Comparison of ENCODE assay signal across 1 cellular context in genomic region chr3:50539887-50540286, GRCh38.
TF ChIP-seq lines count a peak whose summit lies in the region.

No MANE protein-coding gene starts in this region.

TF ChIP-seq in HepG2, 621 proteins besides CTCF, POLR2A, EP300 and RAD21:
- no peak for TF ChIP-seq ZSCAN9 (CRISPR knock-in tag; IDR thresholded peaks at IDR 0.05; ENCODE audit: borderline replicate concordance)
- peak; percentile 94 for TF ChIP-seq MNT (IDR thresholded peaks at IDR 0.05)
- TF ChIP-seq BHLHE40 (IDR thresholded peaks at IDR 0.05; ENCODE audit: low read length) = 0 out of 2 replicates have a peak, but pooled peaks have one; percentile 15
